1 cellular context compared by ENCODE assay signal in genomic region chr7:107879400-107880035, GRCh38.
TF ChIP-seq lines count a peak whose summit lies in the region.

No MANE protein-coding gene starts in this region.

TF ChIP-seq in K562, 482 proteins besides CTCF, POLR2A, EP300 and RAD21 (continued from another document):
- no peak for TF ChIP-seq HOMEZ (CRISPR knock-in tag; IDR thresholded peaks at IDR 0.05)
- TF ChIP-seq MAX (CRISPR knock-in tag; IDR thresholded peaks at IDR 0.05), result no peak
- peak; percentile 9; the same call in 1 of the 2 replicates for TF ChIP-seq TCF3 (CRISPR knock-in tag; IDR thresholded peaks at IDR 0.05)
- no peak for TF ChIP-seq FOXP4 (CRISPR knock-in tag; IDR thresholded peaks at IDR 0.05; ENCODE audit: borderline replicate concordance)
- no peak for TF ChIP-seq CTBP1 (IDR thresholded peaks at IDR 0.05; ENCODE audit: borderline replicate concordance)
- no peak for TF ChIP-seq ZKSCAN8 (CRISPR knock-in tag; IDR thresholded peaks at IDR 0.05)
- no peak for TF ChIP-seq PHB (CRISPR knock-in tag; IDR thresholded peaks at IDR 0.05)
- TF ChIP-seq ERF (CRISPR knock-in tag; IDR thresholded peaks at IDR 0.05), result no peak
- TF ChIP-seq ADNP (tag; IDR thresholded peaks at IDR 0.05), result peak; percentile 67
- no peak for TF ChIP-seq FOXK2 (conservative IDR thresholded peaks at IDR 0.05 in 1 of 2, IDR thresholded peaks at IDR 0.05 in 1 of 2; ENCODE audit: low read depth in 2 of 2)
- no peak for TF ChIP-seq MCM3 (IDR thresholded peaks at IDR 0.05)
- TF ChIP-seq SMARCC2 (IDR thresholded peaks at IDR 0.05; ENCODE audit: low read depth), result no peak; the same call in 1 of the 2 replicates
- no peak for TF ChIP-seq ZBTB2 (IDR thresholded peaks at IDR 0.05)
- TF ChIP-seq DACH1 (IDR thresholded peaks at IDR 0.05; ENCODE audit: partially characterized antibody), result peak; percentile 97
- no peak for TF ChIP-seq HDAC2 (IDR thresholded peaks at IDR 0.05)
- TF ChIP-seq THRAP3 (IDR thresholded peaks at IDR 0.05; ENCODE audit: borderline replicate concordance), result 0 out of 2 replicates have a peak, but pooled peaks have one; percentile 18
- TF ChIP-seq ZNF445 (CRISPR knock-in tag; IDR thresholded peaks at IDR 0.05; ENCODE audit: low read depth), result no peak
- TF ChIP-seq ASH1L (IDR thresholded peaks at IDR 0.05; ENCODE audit: borderline replicate concordance, low read depth, partially characterized antibody), result no peak
- no peak for TF ChIP-seq KLF13 (tag; IDR thresholded peaks at IDR 0.05; ENCODE audit: borderline replicate concordance, low read depth)
- peak; percentile 81 for TF ChIP-seq SMARCA4 (IDR thresholded peaks at IDR 0.05)
- TF ChIP-seq SOX6 (IDR thresholded peaks at IDR 0.05), result no peak
- TF ChIP-seq ZNF589 (CRISPR knock-in tag; IDR thresholded peaks at IDR 0.05; ENCODE audit: low read depth), result no peak
- TF ChIP-seq ETV1 (tag; conservative IDR thresholded peaks at IDR 0.05; ENCODE audit: low read depth), result peak; percentile 23; the same call in 1 of the 2 replicates
- no peak for TF ChIP-seq CREBBP (IDR thresholded peaks at IDR 0.05; ENCODE audit: low read depth, low read length)
- TF ChIP-seq ZNF311 (CRISPR knock-in tag; IDR thresholded peaks at IDR 0.05), result no peak
- no peak for TF ChIP-seq CCNT2 (IDR thresholded peaks at IDR 0.05; ENCODE audit: borderline replicate concordance, extremely low read depth, insufficient read length, low read depth, low read length)
- TF ChIP-seq CHD7 (IDR thresholded peaks at IDR 0.05; ENCODE audit: low read depth, low read length), result no peak
- 0 out of 2 replicates have a peak, but pooled peaks have one; percentile 10 for TF ChIP-seq MAFF (IDR thresholded peaks at IDR 0.05; ENCODE audit: low read length)
